Comparison of ENCODE assay signal across 1 cellular context in genomic region chr1:100313382-100313781, GRCh38.
TF ChIP-seq lines count a peak whose summit lies in the region.

No MANE protein-coding gene starts in this region.

TF ChIP-seq in Ishikawa, 13 proteins besides CTCF, POLR2A, EP300 and RAD21 (continued from another document):
- no peak for TF ChIP-seq REST (IDR thresholded peaks at IDR 0.05; ENCODE audit: low read depth)
- TF ChIP-seq, protein P1, sequence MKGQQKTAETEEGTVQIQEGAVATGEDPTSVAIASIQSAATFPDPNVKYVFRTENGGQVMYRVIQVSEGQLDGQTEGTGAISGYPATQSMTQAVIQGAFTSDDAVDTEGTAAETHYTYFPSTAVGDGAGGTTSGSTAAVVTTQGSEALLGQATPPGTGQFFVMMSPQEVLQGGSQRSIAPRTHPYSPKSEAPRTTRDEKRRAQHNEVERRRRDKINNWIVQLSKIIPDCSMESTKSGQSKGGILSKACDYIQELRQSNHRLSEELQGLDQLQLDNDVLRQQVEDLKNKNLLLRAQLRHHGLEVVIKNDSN (IDR thresholded peaks at IDR 0.05), result no peak
